In genomic region chr3:135148431-135148830, GRCh38 we compare ENCODE assay signal across 28 cellular contexts.
DNase-seq lines count a peak whose midpoint lies in the region; ATAC-seq, FAIRE-seq and TF ChIP-seq lines count a peak whose summit lies in the region.
"Had no signal": no experiment of that assay in that cellular context is flagged by ENCODE, and none has a peak within 500 bp of the region (broad histone marks: within the 10 kb centered on the region; RNA-seq: fewer than 3 reads in every experiment).

No MANE protein-coding gene starts in this region.

- no peak for DNase-seq in HepG2 (ENCODE audit: low spot score)
- DNase-seq in kidney: peak; percentile 87
- DNase-seq in psoas muscle: peak; percentile 27 to 88
- no peak for DNase-seq in NCI-H2196 (lab: John Stamatoyannopoulos, UW; ENCODE audit: unreplicated experiment)
- no peak for DNase-seq in cerebellar cortex (ENCODE audit: low spot score)
- no peak for DNase-seq in ACHN
- no peak for DNase-seq in NCI-H526 treated with DMSO at 0.1 percent for 48 hours (lab: John Stamatoyannopoulos, UW)
- DNase-seq: activated CD4-positive, alpha-beta memory T cell treated with anti-CD3 and anti-CD28 coated beads, Interleukin-2, amount 10 ng/mL, durations not matched to agents 7 days and 5 days; activated CD8-positive, alpha-beta memory T cell treated with anti-CD3 and anti-CD28 coated beads, Interleukin-2, amount 50 U/mL, for 48 hours; activated naive CD4-positive, alpha-beta T cell treated with Interleukin-2 at 50 U/mL for 16 hours; CD4-positive, CD25-positive, alpha-beta regulatory T cell; immature natural killer cell; Karpas-422; natural killer cell; NCI-H1417 treated with DMSO at 0.1 percent for 48 hours; NCI-H2029 treated with DMSO at 0.1 percent for 48 hours; NCI-H2227 treated with DMSO at 0.1 percent for 48 hours; NCI-H69; SHP77 treated with DMSO at 0.1 percent for 48 hours; stimulated activated CD4-positive, alpha-beta T cell treated with anti-CD3 and anti-CD28 coated beads, Interleukin-4, amount 100 ng/mL, for 4 hours; upper lobe of left lung had no signal

- H3K9me3 ChIP-seq in liver (ENCODE audit: control insufficient read depth in 4 of 4, low read length in 3 of 4) (no peaks in the 10 kb centered on the region), HepG2 (ENCODE audit: low read length) (no peaks in the 10 kb centered on the region), kidney (ENCODE audit: control insufficient read depth in 1 of 2, low read length in 2 of 2) (no peaks in the 10 kb centered on the region), psoas muscle (no peaks in the 10 kb centered on the region)
- H3K9me3 ChIP-seq: ovary, upper lobe of left lung had no signal

- H3K4me2 ChIP-seq in HepG2 (ENCODE audit: low read depth, low read length): no peak overlapping the region

- WGBS in liver: 21% methylated on average over 3 of the region's 3 CpGs
- no CpG with 5 or more reads among the region's 3 CpGs for WGBS in HepG2 (ENCODE audit: low lambda C conversion rate)
- 10 to 31% (median 17%) methylated on average over 3 of the region's 3 CpGs for WGBS in psoas muscle, 3 donors

- FAIRE-seq in HepG2 (lab: Jason Lieb, UNC): no peak
- no peak for FAIRE-seq in kidney (lab: Jason Lieb, UNC)
- FAIRE-seq: D721Med, endothelial cell of umbilical vein had no signal

- H3K79me2 ChIP-seq in HepG2 (ENCODE audit: insufficient read depth, low read length): no peaks in the 10 kb centered on the region

- CTCF ChIA-PET in HepG2 (lab: Yijun Ruan, JAX; ENCODE audit: low intra/inter-chr PET ratio, low total read pairs): no interaction called here

- intact Hi-C loops in HepG2 (cut with micrococcal nuclease; ENCODE audit: unreplicated experiment) (no loop called here), kidney (cut with DNase I) (no loop called here), psoas muscle (cut with DNase I) (no loop called here)

- no TSS peak for BruUV-seq in HepG2 (replicated peaks; lab: Mats Ljungman, UMichigan)

- H3K36me3 ChIP-seq in liver (ENCODE audit: control insufficient read depth in 4 of 4, insufficient read depth in 3 of 4, low read depth in 1 of 4, low read length in 3 of 4) (no peaks in the 10 kb centered on the region), HepG2 (replicated peaks in 1 of 2; ENCODE audit: control insufficient read depth in 1 of 2, insufficient read depth in 2 of 2, low read length in 2 of 2) (no peaks in the 10 kb centered on the region), kidney (ENCODE audit: control insufficient read depth in 1 of 2, insufficient read depth in 2 of 2, low read length in 2 of 2) (no peaks in the 10 kb centered on the region), psoas muscle (ENCODE audit: insufficient read depth in 1 of 2, low read depth in 1 of 2) (no peaks in the 10 kb centered on the region)
- H3K36me3 ChIP-seq: ovary, upper lobe of left lung had no signal

- no peak for TF ChIP-seq EP300 in HepG2 (IDR thresholded peaks at IDR 0.05; ENCODE audit: low read depth in 2 of 2, low read length in 2 of 2)
- TF ChIP-seq EP300 in HepG2 (CRISPR knock-in tag; IDR thresholded peaks at IDR 0.05; ENCODE audit: borderline replicate concordance): no peak

- H3K4me3 ChIP-seq in liver (ENCODE audit: low read depth in 1 of 3, low read length in 3 of 3) (no peak overlapping the region), HepG2 (replicated peaks in 1 of 3; ENCODE audit: insufficient read depth in 1 of 3, low read depth in 2 of 3, low read length in 3 of 3) (no peak overlapping the region), kidney (ENCODE audit: low read length in 2 of 2) (no peak overlapping the region), psoas muscle (no peak overlapping the region)
- H3K4me3 ChIP-seq: lung, ovary, upper lobe of left lung had no signal

- POLR2A ChIA-PET in HepG2 (lab: Yijun Ruan, JAX): no interaction called here

- ATAC-seq in HepG2: no peak
- peak; percentile 63 to 95 (median 90) for ATAC-seq in psoas muscle
- ATAC-seq: natural killer cell, sciatic nerve had no signal

- H3K27me3 ChIP-seq in liver (ENCODE audit: control insufficient read depth in 4 of 4, insufficient read depth in 4 of 4, low read length in 3 of 4) (no peaks in the 10 kb centered on the region), HepG2 (ENCODE audit: control insufficient read depth in 1 of 2, insufficient read depth in 2 of 2, low read length in 2 of 2) (no peaks in the 10 kb centered on the region), psoas muscle (ENCODE audit: insufficient read depth in 3 of 3, low read length in 2 of 3) (no peaks in the 10 kb centered on the region)
- H3K27me3 ChIP-seq: ovary, upper lobe of left lung had no signal

- in situ Hi-C loops in HepG2 (cut with HindIII; ENCODE audit: extremely low pct_ligation_motif_present, low pct_unique_long_range_greater_than_20kb): no loop called here
- in situ Hi-C loops in ACHN (cut with HindIII; ENCODE audit: low pct_ligation_motif_present, low pct_unique_long_range_greater_than_20kb, low sequenced_read_pairs): no loop called here

- TF ChIP-seq RAD21 in liver (IDR thresholded peaks at IDR 0.05): peak in 1 of 2 donors; percentile 39
- no peak for TF ChIP-seq RAD21 in HepG2 (CRISPR knock-in tag; IDR thresholded peaks at IDR 0.05)

- H3K9ac ChIP-seq in liver (ENCODE audit: low read depth in 1 of 2, low read length in 2 of 2) (no peak overlapping the region), HepG2 (ENCODE audit: insufficient read depth, low read depth, low read length) (no peak overlapping the region), kidney (ENCODE audit: low read length in 2 of 2) (no peak overlapping the region)

- peaks cover 21 to 68% (median 33%) of the 10 kb centered on the region in 4 donors for H3K4me1 ChIP-seq in liver (ENCODE audit: control insufficient read depth in 4 of 4, insufficient read depth in 4 of 4, low read length in 3 of 4)
- H3K4me1 ChIP-seq in HepG2 (ENCODE audit: insufficient read depth, low read length): no peaks in the 10 kb centered on the region
- no peaks in the 10 kb centered on the region for H3K4me1 ChIP-seq in kidney (ENCODE audit: control insufficient read depth in 1 of 2, insufficient read depth in 1 of 2, low read depth in 1 of 2, low read length in 2 of 2)
- H3K4me1 ChIP-seq in psoas muscle: peaks cover 17% of the 10 kb centered on the region
- H3K4me1 ChIP-seq: upper lobe of left lung had no signal

- H2AFZ ChIP-seq in HepG2 (ENCODE audit: low read length): no peak overlapping the region

- no peak for TF ChIP-seq CTCF in liver (IDR thresholded peaks at IDR 0.05; ENCODE audit: low read depth, low read length, missing input control)
- no peak for TF ChIP-seq CTCF in HepG2 (CRISPR knock-in tag; IDR thresholded peaks at IDR 0.05)
- TF ChIP-seq CTCF in kidney (IDR thresholded peaks at IDR 0.05; ENCODE audit: borderline replicate concordance, extremely low read depth, insufficient read depth): no peak
- TF ChIP-seq CTCF in psoas muscle (IDR thresholded peaks at IDR 0.05): no peak

- TF ChIP-seq POLR2A in HepG2 (IDR thresholded peaks at IDR 0.05; ENCODE audit: insufficient read depth in 1 of 2, low read depth in 2 of 2, low read length in 2 of 2): no peak

- H3K27ac ChIP-seq in liver (ENCODE audit: low read depth in 1 of 2, low read length in 2 of 2): peak overlapping the region; percentile 82 to 93
- H3K27ac ChIP-seq in HepG2 (ENCODE audit: extremely low read length, insufficient read depth, low read length): no peak overlapping the region
- no peak overlapping the region for H3K27ac ChIP-seq in kidney (ENCODE audit: low read depth in 2 of 2, low read length in 2 of 2)
- H3K27ac ChIP-seq in psoas muscle: no peak overlapping the region
- H3K27ac ChIP-seq: 22Rv1, ovary, upper lobe of left lung had no signal

- H4K20me1 ChIP-seq in HepG2 (ENCODE audit: insufficient read depth, low read length): no peaks in the 10 kb centered on the region

TF ChIP-seq in liver, 16 proteins besides CTCF, POLR2A, EP300 and RAD21 (continues in another document):
- TF ChIP-seq RXRA (IDR thresholded peaks at IDR 0.05) (peak; percentile 48 to 89), GABPA (IDR thresholded peaks at IDR 0.05 in 1 of 2, conservative IDR thresholded peaks at IDR 0.05 in 1 of 2) (no peak), YY1 (IDR thresholded peaks at IDR 0.05) (peak; percentile 63), ZBTB33 (IDR thresholded peaks at IDR 0.05) (peak; percentile 72), FOXA2 (IDR thresholded peaks at IDR 0.05) (peak; percentile 77)

TF ChIP-seq in HepG2, 621 proteins besides CTCF, POLR2A, EP300 and RAD21 (continues in another document):
- no peak for TF ChIP-seq MAF1 (CRISPR knock-in tag; IDR thresholded peaks at IDR 0.05; ENCODE audit: borderline replicate concordance)
- TF ChIP-seq ZNF546 (CRISPR knock-in tag; conservative IDR thresholded peaks at IDR 0.05): no peak
- TF ChIP-seq, protein P1, sequence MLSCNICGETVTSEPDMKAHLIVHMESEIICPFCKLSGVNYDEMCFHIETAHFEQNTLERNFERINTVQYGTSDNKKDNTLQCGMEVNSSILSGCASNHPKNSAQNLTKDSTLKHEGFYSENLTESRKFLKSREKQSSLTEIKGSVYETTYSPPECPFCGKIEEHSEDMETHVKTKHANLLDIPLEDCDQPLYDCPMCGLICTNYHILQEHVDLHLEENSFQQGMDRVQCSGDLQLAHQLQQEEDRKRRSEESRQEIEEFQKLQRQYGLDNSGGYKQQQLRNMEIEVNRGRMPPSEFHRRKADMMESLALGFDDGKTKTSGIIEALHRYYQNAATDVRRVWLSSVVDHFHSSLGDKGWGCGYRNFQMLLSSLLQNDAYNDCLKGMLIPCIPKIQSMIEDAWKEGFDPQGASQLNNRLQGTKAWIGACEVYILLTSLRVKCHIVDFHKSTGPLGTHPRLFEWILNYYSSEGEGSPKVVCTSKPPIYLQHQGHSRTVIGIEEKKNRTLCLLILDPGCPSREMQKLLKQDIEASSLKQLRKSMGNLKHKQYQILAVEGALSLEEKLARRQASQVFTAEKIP (CRISPR knock-in tag; IDR thresholded peaks at IDR 0.05; ENCODE audit: borderline replicate concordance): no peak
- no peak for TF ChIP-seq SMYD3 (CRISPR knock-in tag; IDR thresholded peaks at IDR 0.05)
- no peak for TF ChIP-seq ZBTB49 (CRISPR knock-in tag; IDR thresholded peaks at IDR 0.05; ENCODE audit: borderline replicate concordance)

Comparison
In these comparisons a context has a peak if more than half of its experiments do, and no peak if none do; other contexts are left out.
1. H3K27ac ChIP-seq: peak in liver (2 of 2); none in HepG2 (single experiment), kidney (0 of 2) and psoas muscle (single experiment).
2. DNase-seq: peak in kidney (single experiment) and psoas muscle (2 of 2); none in HepG2 (single experiment), NCI-H2196 (single experiment), cerebellar cortex (single experiment), ACHN (single experiment) and NCI-H526 treated with DMSO at 0.1 percent for 48 hours (single experiment).